ENCODE assay signal across 21 cellular contexts in the genomic region with DNA sequence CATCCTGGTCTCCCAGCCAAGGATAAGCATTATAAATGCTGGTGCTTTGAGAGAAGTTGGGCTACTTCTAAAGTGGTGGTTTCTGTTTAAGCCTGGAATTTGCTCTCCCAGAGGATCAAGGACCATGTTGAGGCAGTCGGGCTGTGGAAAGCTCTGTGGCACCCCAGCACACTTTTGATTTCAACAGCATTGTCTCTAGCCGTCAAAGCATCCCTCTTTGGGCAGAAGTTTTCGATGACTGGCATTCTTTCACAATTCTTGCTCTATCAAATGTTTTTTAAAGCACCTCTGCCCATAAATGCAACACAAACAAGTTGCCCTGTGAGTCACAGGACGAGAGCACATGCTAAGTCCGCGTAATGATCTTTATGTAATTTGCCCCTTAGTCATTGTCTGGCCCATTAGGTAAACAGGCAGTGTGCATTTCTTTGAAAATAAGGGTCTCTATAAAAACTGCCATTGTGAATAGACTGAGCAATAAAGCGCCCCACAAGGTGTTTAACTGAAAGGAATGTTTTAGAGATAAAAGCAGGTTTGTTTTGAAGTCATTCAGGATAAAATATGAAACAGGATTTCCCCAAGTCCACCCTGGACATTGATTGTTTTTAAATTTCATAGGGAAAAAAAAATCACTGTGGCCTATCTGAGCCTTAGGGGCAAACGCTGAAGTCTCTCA. TPM values are rescaled to one million over a fixed set of nuclear protein-coding genes. Genes with fewer than 3 reads are reported as not detected.
DNase-seq lines count a peak whose midpoint lies in the region; ATAC-seq and TF ChIP-seq lines count a peak whose summit lies in the region.
"Had no signal": no experiment of that assay in that cellular context is flagged by ENCODE, and none has a peak within 500 bp of the region (broad histone marks: within the 10 kb centered on the region; RNA-seq: fewer than 3 reads in every experiment).

No MANE protein-coding gene starts in this region.

- no peaks in the 10 kb centered on the region for H3K4me1 Mint-ChIP-seq in activated T-helper 2 cell treated with anti-CD3 and anti-CD28 coated beads, Interferon-gamma antibody, Interleukin-2, Interleukin-4, amounts not matched to agents 10 μg/mL and 5 μg/mL and 100 μg/mL, durations not matched to agents 14 hours and 24 hours and 36 hours (ENCODE audit: low read depth)
- H3K4me1 Mint-ChIP-seq in CD14-positive monocyte = peaks cover 3% of the 10 kb centered on the region
- H3K4me1 Mint-ChIP-seq: activated CD4-positive, alpha-beta T cell treated with anti-CD3 and anti-CD28 coated beads, Interleukin-2, amount 10 ng/mL, durations not matched to agents 24 days and 14 days; activated naive CD4-positive, alpha-beta T cell treated with anti-CD3 and anti-CD28 coated beads, Interleukin-2, amount 10 ng/mL, durations not matched to agents 7 days and 5 days had no signal

- in situ Hi-C loops in astrocyte of the spinal cord (cut with HindIII; ENCODE audit: low sequenced_read_pairs) = no loop called here

- TF ChIP-seq CTCF in NB4 (IDR thresholded peaks at IDR 0.05; ENCODE audit: low read depth, low read length) (no peak), astrocyte of the spinal cord (IDR thresholded peaks at IDR 0.05; ENCODE audit: low read depth, low read length) (no peak), CD14-positive monocyte (IDR thresholded peaks at IDR 0.05) (no peak)

- no peak overlapping the region for H3K27ac Mint-ChIP-seq in activated T-helper 2 cell treated with anti-CD3 and anti-CD28 coated beads, Interferon-gamma antibody, Interleukin-2, Interleukin-4, amounts not matched to agents 10 μg/mL and 5 μg/mL and 100 μg/mL, durations not matched to agents 14 hours and 24 hours and 36 hours
- H3K27ac Mint-ChIP-seq in CD14-positive monocyte = no peak overlapping the region
- H3K27ac Mint-ChIP-seq: activated CD4-positive, alpha-beta T cell treated with anti-CD3 and anti-CD28 coated beads, Interleukin-2, amount 10 ng/mL, durations not matched to agents 24 days and 14 days; activated naive CD4-positive, alpha-beta T cell treated with anti-CD3 and anti-CD28 coated beads, Interleukin-2, amount 10 ng/mL, durations not matched to agents 7 days and 5 days had no signal

- no peak overlapping the region for H3K4me3 Mint-ChIP-seq in activated T-helper 2 cell treated with anti-CD3 and anti-CD28 coated beads, Interferon-gamma antibody, Interleukin-2, Interleukin-4, amounts not matched to agents 10 μg/mL and 5 μg/mL and 100 μg/mL, durations not matched to agents 14 hours and 24 hours and 36 hours (ENCODE audit: low read depth)
- no peak overlapping the region for H3K4me3 Mint-ChIP-seq in CD14-positive monocyte
- H3K4me3 Mint-ChIP-seq: activated CD4-positive, alpha-beta T cell treated with anti-CD3 and anti-CD28 coated beads, Interleukin-2, amount 10 ng/mL, durations not matched to agents 24 days and 14 days; activated naive CD4-positive, alpha-beta T cell treated with anti-CD3 and anti-CD28 coated beads, Interleukin-2, amount 10 ng/mL, durations not matched to agents 7 days and 5 days had no signal

- H3K4me3 ChIP-seq in NB4 (ENCODE audit: low read depth, low read length) (no peak overlapping the region), astrocyte of the spinal cord (ENCODE audit: low read depth, low read length) (no peak overlapping the region)
- H3K4me3 ChIP-seq: SJCRH30, thyroid gland had no signal

- DNase-seq in EL = peak; percentile 25
- DNase-seq in NB4 (ENCODE audit: low read depth) = peak; percentile 13
- peak; percentile 36 for DNase-seq in astrocyte of the spinal cord (ENCODE audit: low read depth, low spot score)
- peak; percentile 27 for DNase-seq in kidney tubule cell (ENCODE audit: low spot score)
- DNase-seq in activated T-helper 2 cell treated with anti-CD3 and anti-CD28 coated beads, Interferon-gamma antibody, Interleukin-2, Interleukin-4, amounts not matched to agents 10 μg/mL and 5 μg/mL and 100 μg/mL, durations not matched to agents 14 hours and 24 hours and 36 hours (ENCODE audit: low spot score) = no peak
- DNase-seq in CD14-positive monocyte (ENCODE audit: low spot score) = no peak
- DNase-seq: activated CD4-positive, alpha-beta T cell treated with anti-CD3 and anti-CD28 coated beads, Interleukin-2, amount 10 ng/mL, durations not matched to agents 24 days and 14 days; activated naive CD4-positive, alpha-beta T cell treated with anti-CD3 and anti-CD28 coated beads, Interleukin-2, amount 10 ng/mL, durations not matched to agents 7 days and 5 days; brain microvascular endothelial cell; DMS 273 treated with DMSO at 0.1 percent for 48 hours; KBM-7; NCI-H1436 treated with DMSO at 0.1 percent for 48 hours; NCI-H345; SJCRH30; thyroid gland had no signal

- H3K9me3 Mint-ChIP-seq in activated T-helper 2 cell treated with anti-CD3 and anti-CD28 coated beads, Interferon-gamma antibody, Interleukin-2, Interleukin-4, amounts not matched to agents 10 μg/mL and 5 μg/mL and 100 μg/mL, durations not matched to agents 14 hours and 24 hours and 36 hours = peaks cover 6% of the 10 kb centered on the region
- peaks cover 0 to 8% (median 2%) of the 10 kb centered on the region in 7 donors for H3K9me3 Mint-ChIP-seq in CD14-positive monocyte

- intact Hi-C loops in activated T-helper 2 cell treated with anti-CD3 and anti-CD28 coated beads, Interferon-gamma antibody, Interleukin-2, Interleukin-4, amounts not matched to agents 10 μg/mL and 5 μg/mL and 100 μg/mL, durations not matched to agents 14 hours and 24 hours and 36 hours (cut with micrococcal nuclease) = no loop called here
- intact Hi-C loops in CD14-positive monocyte (cut with micrococcal nuclease) = loop anchor here in 1 of 2 donors (10.0 kb wide), 1 partner anchor 48 kb away; a partner anchor contains a TSS

- TF ChIP-seq POLR2A in NB4 (IDR thresholded peaks at IDR 0.05; ENCODE audit: extremely low read depth, insufficient read length) = no peak

- ATAC-seq in HG03097 (IDR thresholded peaks at IDR 0.05; ENCODE audit: low FRiP score, unreplicated experiment) = no peak
- ATAC-seq in GM18873 (IDR thresholded peaks at IDR 0.05; ENCODE audit: low FRiP score, unreplicated experiment) = no peak
- ATAC-seq: left lobe of liver had no signal

- peaks cover 8% of the 10 kb centered on the region for H3K27me3 Mint-ChIP-seq in activated T-helper 2 cell treated with anti-CD3 and anti-CD28 coated beads, Interferon-gamma antibody, Interleukin-2, Interleukin-4, amounts not matched to agents 10 μg/mL and 5 μg/mL and 100 μg/mL, durations not matched to agents 14 hours and 24 hours and 36 hours (ENCODE audit: low read depth)
- peaks cover 9 to 28% (median 18%) of the 10 kb centered on the region in 3 donors for H3K27me3 Mint-ChIP-seq in CD14-positive monocyte (ENCODE audit: low read depth in 3 of 3)
- H3K27me3 Mint-ChIP-seq: activated CD4-positive, alpha-beta T cell treated with anti-CD3 and anti-CD28 coated beads, Interleukin-2, amount 10 ng/mL, durations not matched to agents 24 days and 14 days had no signal

- H3K36me3 Mint-ChIP-seq in activated T-helper 2 cell treated with anti-CD3 and anti-CD28 coated beads, Interferon-gamma antibody, Interleukin-2, Interleukin-4, amounts not matched to agents 10 μg/mL and 5 μg/mL and 100 μg/mL, durations not matched to agents 14 hours and 24 hours and 36 hours (ENCODE audit: low read depth) = no peaks in the 10 kb centered on the region
- no peaks in the 10 kb centered on the region for H3K36me3 Mint-ChIP-seq in CD14-positive monocyte
- H3K36me3 Mint-ChIP-seq: activated naive CD4-positive, alpha-beta T cell treated with anti-CD3 and anti-CD28 coated beads, Interleukin-2, amount 10 ng/mL, durations not matched to agents 7 days and 5 days had no signal

RNA-seq across cellular contexts. Expression of a gene that starts 44.7 kb away (rescaled TPM):
- total RNA-seq in activated T-helper 2 cell treated with anti-CD3 and anti-CD28 coated beads, Interferon-gamma antibody, Interleukin-2, Interleukin-4, amounts not matched to agents 10 μg/mL and 5 μg/mL and 100 μg/mL, durations not matched to agents 14 hours and 24 hours and 36 hours = not detected in 2 replicates
- not detected for polyA plus RNA-seq in CD14-positive monocyte
- total RNA-seq: activated CD4-positive, alpha-beta T cell treated with anti-CD3 and anti-CD28 coated beads, Interleukin-2, amount 10 ng/mL, durations not matched to agents 24 days and 14 days; dermis microvascular lymphatic vessel endothelial cell; omental fat pad; SJCRH30; skeletal muscle tissue had no signal

Comparison
In these comparisons a context has a peak if more than half of its experiments do, and no peak if none do; other contexts are left out.
1. DNase-seq: peak in EL (single experiment), NB4 (single experiment), astrocyte of the spinal cord (single experiment) and kidney tubule cell (single experiment); none in activated T-helper 2 cell treated with anti-CD3 and anti-CD28 coated beads, Interferon-gamma antibody, Interleukin-2, Interleukin-4, amounts not matched to agents 10 μg/mL and 5 μg/mL and 100 μg/mL, durations not matched to agents 14 hours and 24 hours and 36 hours (single experiment) and CD14-positive monocyte (single experiment).